Comparison of ENCODE assay signal across 1 cellular context in genomic region chr2:46270384-46270783, GRCh38.
TF ChIP-seq lines count a peak whose summit lies in the region.

No MANE protein-coding gene starts in this region.

TF ChIP-seq in IMR-90, 13 proteins besides CTCF, POLR2A, EP300 and RAD21 (continued from another document):
- TF ChIP-seq CEBPB (IDR thresholded peaks at IDR 0.05; ENCODE audit: low read depth, low read length), result no peak
- TF ChIP-seq MAZ (IDR thresholded peaks at IDR 0.05; ENCODE audit: borderline replicate concordance, low read depth, low read length), result no peak
- TF ChIP-seq MAFK (IDR thresholded peaks at IDR 0.05; ENCODE audit: low read depth, low read length), result no peak
